In genomic region chr11:6619021-6619745, GRCh38 we compare ENCODE assay signal across 8 cellular contexts. TPM values are rescaled to one million over a fixed set of nuclear protein-coding genes. Genes with fewer than 3 reads are reported as not detected.
DNase-seq lines count a peak whose midpoint lies in the region; ATAC-seq, FAIRE-seq and TF ChIP-seq lines count a peak whose summit lies in the region.

TPP1 (minus strand) TSS chr11:6619422; CDS start chr11:6619400, 22 bp downstream.

- peak; percentile 99 for ATAC-seq in HG02798 (IDR thresholded peaks at IDR 0.05; ENCODE audit: poor library complexity, unreplicated experiment)

- H3K4me1 ChIP-seq in adipocyte (ENCODE audit: control insufficient read depth, insufficient read depth, low read length) (peaks cover 15% of the 10 kb centered on the region), cardiac muscle cell (ENCODE audit: low read depth) (no peaks in the 10 kb centered on the region), trophoblast cell (ENCODE audit: control insufficient read depth in 1 of 2, insufficient read depth in 2 of 2, low read length in 2 of 2) (peaks cover 7% of the 10 kb centered on the region in 2 experiments), transverse colon (peaks cover 4 to 24% (median 17%) of the 10 kb centered on the region in 4 donors)

- H3K23ac ChIP-seq in trophoblast cell (ENCODE audit: low read length) = no peak within 1 kb of the TSS

- WGBS in trophoblast cell (ENCODE audit: extremely low coverage, insufficient coverage, insufficient read length) = no CpG with 5 or more reads among the region's 16 CpGs
- 0% methylated on average over 5 to 16 of the region's 16 CpGs for WGBS in transverse colon (ENCODE audit: low coverage in 1 of 2), 2 donors

- H3K27me3 ChIP-seq in adipocyte (replicated peaks; ENCODE audit: control insufficient read depth, insufficient read depth, low read length) (peaks cover 3% of the 10 kb centered on the region), cardiac muscle cell (no peaks in the 10 kb centered on the region), trophoblast cell (ENCODE audit: insufficient read depth, low read length) (no peaks in the 10 kb centered on the region), transverse colon (no peaks in the 10 kb centered on the region)

- peak within 1 kb of the TSS; percentile 42 for H2AFZ ChIP-seq in trophoblast cell (ENCODE audit: insufficient read depth, low read length, poor library complexity)

- H3K18ac ChIP-seq in trophoblast cell (ENCODE audit: low read length) = peak within 1 kb of the TSS; percentile 4

- FAIRE-seq in GM12891 (lab: Jason Lieb, UNC) = peak; percentile 100

- H3K4me3 ChIP-seq in adipocyte (ENCODE audit: low read length) = peak within 1 kb of the TSS; percentile 90
- H3K4me3 ChIP-seq in cardiac muscle cell = peak within 1 kb of the TSS; percentile 63
- peak within 1 kb of the TSS; percentile 79 for H3K4me3 ChIP-seq in trophoblast cell (ENCODE audit: low read depth, low read length)
- H3K4me3 ChIP-seq in transverse colon = peak within 1 kb of the TSS; percentile 48 to 93 (median 65)

- TF ChIP-seq POLR2A in GM12891 (IDR thresholded peaks at IDR 0.05; ENCODE audit: low read depth, low read length) (peak; percentile 71; the same call in 1 of the 2 replicates), transverse colon (IDR thresholded peaks at IDR 0.05) (peak; percentile 85)

- H3K27ac ChIP-seq in cardiac muscle cell (peak within 1 kb of the TSS; percentile 70), trophoblast cell (ENCODE audit: low read depth, low read length) (no peak within 1 kb of the TSS), transverse colon (peak within 1 kb of the TSS; percentile 88 to 91 (median 91))

- H4K8ac ChIP-seq in trophoblast cell (ENCODE audit: low read depth, low read length) = peak within 1 kb of the TSS; percentile 68

- H3K79me1 ChIP-seq in trophoblast cell (ENCODE audit: low read length) = peaks cover 5% of the 10 kb centered on the region

- TF ChIP-seq EP300 in transverse colon (IDR thresholded peaks at IDR 0.05; ENCODE audit: low read depth) = no peak

- peak within 1 kb of the TSS; percentile 56 for H4K12ac ChIP-seq in trophoblast cell (ENCODE audit: low read depth, low read length)

- H2BK5ac ChIP-seq in trophoblast cell (ENCODE audit: low read depth, low read length, poor library complexity) = peak within 1 kb of the TSS; percentile 2

- intact Hi-C loops in transverse colon (cut with DNase I; ENCODE audit: low total_unique reads) = no loop called here

- H3K9me3 ChIP-seq in adipocyte (ENCODE audit: control insufficient read depth, low read length) (no peaks in the 10 kb centered on the region), cardiac muscle cell (ENCODE audit: low read depth) (no peaks in the 10 kb centered on the region), trophoblast cell (ENCODE audit: insufficient read depth, low read depth, low read length) (no peaks in the 10 kb centered on the region), transverse colon (no peaks in the 10 kb centered on the region)

- H4K91ac ChIP-seq in trophoblast cell (ENCODE audit: low read depth, low read length) = peak within 1 kb of the TSS; percentile 4

- H3K4me2 ChIP-seq in trophoblast cell (ENCODE audit: low read length) = peak within 1 kb of the TSS; percentile 91

- no peak for TF ChIP-seq CTCF in cardiac muscle cell (IDR thresholded peaks at IDR 0.05; ENCODE audit: low read depth, low read length)
- no peak for TF ChIP-seq CTCF in transverse colon (IDR thresholded peaks at IDR 0.05)

- peak within 1 kb of the TSS; percentile 38 for H3K14ac ChIP-seq in trophoblast cell (ENCODE audit: low read length)

- H3K36me3 ChIP-seq in adipocyte (ENCODE audit: control insufficient read depth, insufficient read depth, low read length, severe bottlenecking) (peaks cover 18% of the 10 kb centered on the region), cardiac muscle cell (no peaks in the 10 kb centered on the region), trophoblast cell (ENCODE audit: control insufficient read depth in 1 of 2, insufficient read depth in 2 of 2, low read length in 2 of 2) (peaks cover 0 to 20% of the 10 kb centered on the region in 2 experiments), transverse colon (no peaks in the 10 kb centered on the region)

- H2BK120ac ChIP-seq in trophoblast cell (ENCODE audit: insufficient read depth, low read length, poor library complexity) = peak within 1 kb of the TSS; percentile 0

- peak; percentile 93 for DNase-seq in GM12891 (ENCODE audit: insufficient read length, low spot score)
- DNase-seq in NCI-H1417 treated with DMSO at 0.1 percent for 48 hours (lab: John Stamatoyannopoulos, UW) = peak; percentile 81
- DNase-seq in SW 1271 (lab: John Stamatoyannopoulos, UW) = peak; percentile 86 to 93
- peak; percentile 98 for DNase-seq in adipocyte (ENCODE audit: low read depth)
- DNase-seq in cardiac muscle cell (ENCODE audit: low read depth in 1 of 2, low spot score in 1 of 2) = peak; percentile 94 to 95
- DNase-seq in trophoblast cell = peak; percentile 87 to 93
- peak; percentile 95 for DNase-seq in transverse colon

- H3K9ac ChIP-seq in adipocyte (ENCODE audit: low read length) (peak within 1 kb of the TSS; percentile 88), trophoblast cell (ENCODE audit: low read length) (peak within 1 kb of the TSS; percentile 90)

- peaks cover 3% of the 10 kb centered on the region for H3K79me2 ChIP-seq in trophoblast cell (ENCODE audit: control insufficient read depth, insufficient read depth, low read length, poor library complexity)

- H2AK5ac ChIP-seq in trophoblast cell (ENCODE audit: low read length) = peak within 1 kb of the TSS; percentile 6

- in situ Hi-C loops in transverse colon (cut with MboI; ENCODE audit: low pct_ligation_motif_present in 1 of 4, low pct_unique_long_range_greater_than_20kb in 1 of 4, low sequenced_read_pairs in 3 of 4) = loop anchor here in 1 of 4 donors (5.0 kb wide), 1 partner anchor 63 kb away; the partner anchor contains the start of gene MRPL17

- no peak within 1 kb of the TSS for H2BK12ac ChIP-seq in trophoblast cell (ENCODE audit: low read length)

- H3K4ac ChIP-seq in trophoblast cell (ENCODE audit: low read depth, low read length) = peak within 1 kb of the TSS; percentile 37

TF ChIP-seq in GM12891, 5 proteins besides CTCF, POLR2A, EP300 and RAD21:
- no peak for TF ChIP-seq POU2F2 (IDR thresholded peaks at IDR 0.05; ENCODE audit: low read depth, low read length)
- TF ChIP-seq POLR2AphosphoS5 (IDR thresholded peaks at IDR 0.05; ENCODE audit: low read depth, low read length) = peak; percentile 65; the same call in 1 of the 2 replicates
- peak; percentile 31; the same call in 1 of the 2 replicates for TF ChIP-seq TAF1 (IDR thresholded peaks at IDR 0.05; ENCODE audit: low read depth, low read length)

RNA-seq across cellular contexts. Expression of gene TPP1, which starts in this region (rescaled TPM):
- polyA plus RNA-seq in GM12891 (2012; ENCODE audit: low read depth, missing spikeins) = 49.7 TPM
- total RNA-seq in cardiac muscle cell (13.2 and 27.8 TPM in 2 replicates), transverse colon (100 to 1,000 TPM in 1 of 4 donors, 10 to 100 TPM in 3; 64.0 to 114 (median 74.0) TPM)
- polyA plus RNA-seq in cardiac muscle cell = 28.0 and 36.8 TPM in 2 replicates
- polyA plus RNA-seq in trophoblast cell (2013) = 116 and 121 TPM in 2 replicates
